In the genomic region with DNA sequence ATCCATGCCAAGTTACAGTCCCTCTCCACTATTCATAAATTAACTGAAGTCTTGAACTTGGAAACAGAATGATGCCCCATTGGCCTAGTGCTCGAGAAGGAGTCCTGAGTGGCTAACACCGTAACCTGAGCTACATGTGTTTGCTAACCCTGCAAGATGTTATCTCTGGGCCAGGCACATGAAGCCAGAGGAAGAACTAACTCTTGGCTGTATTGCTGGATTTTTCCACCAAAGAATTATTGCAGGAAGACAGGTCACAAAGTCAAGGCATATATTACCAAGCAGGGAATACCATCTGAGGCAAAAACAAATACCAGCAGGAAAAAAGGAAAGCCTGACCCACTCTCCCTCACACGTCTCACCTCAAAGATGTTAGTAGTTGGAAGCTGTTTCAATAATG, we compare ENCODE assay signal across 18 cellular contexts.
DNase-seq lines count a peak whose midpoint lies in the region; ATAC-seq, FAIRE-seq and TF ChIP-seq lines count a peak whose summit lies in the region.
"Had no signal": no experiment of that assay in that cellular context is flagged by ENCODE, and none has a peak within 500 bp of the region (broad histone marks: within the 10 kb centered on the region; RNA-seq: fewer than 3 reads in every experiment).

No MANE protein-coding gene starts in this region.

- no peak overlapping the region for H3K27ac ChIP-seq in HEK293 (ENCODE audit: extremely low read depth, low read depth, low read length)
- H3K27ac ChIP-seq in endothelial cell of umbilical vein (ENCODE audit: insufficient read depth, low read depth, low read length) = peak overlapping the region; percentile 58
- no peak overlapping the region for H3K27ac ChIP-seq in trophoblast cell (ENCODE audit: low read depth, low read length)
- H3K27ac ChIP-seq: HL-60, RWPE1 had no signal

- H3K4me1 ChIP-seq in HEK293 (ENCODE audit: control insufficient read depth, insufficient read depth, low read length) = no peaks in the 10 kb centered on the region
- H3K4me1 ChIP-seq in endothelial cell of umbilical vein (ENCODE audit: control insufficient read depth, extremely low read depth, insufficient read depth, low read length) = peaks cover 45% of the 10 kb centered on the region
- peaks cover 2 to 3% of the 10 kb centered on the region in 2 experiments for H3K4me1 ChIP-seq in trophoblast cell (ENCODE audit: control insufficient read depth in 1 of 2, insufficient read depth in 2 of 2, low read length in 2 of 2)

- H3K4me3 ChIP-seq in HEK293 (ENCODE audit: low read depth, low read length) = no peak overlapping the region
- H3K4me3 ChIP-seq in endothelial cell of umbilical vein (replicated peaks in 1 of 3; ENCODE audit: insufficient read depth in 1 of 3, low read depth in 1 of 3, low read length in 3 of 3) = no peak overlapping the region
- no peak overlapping the region for H3K4me3 ChIP-seq in trophoblast cell (ENCODE audit: low read depth, low read length)

- no peak overlapping the region for H3K14ac ChIP-seq in trophoblast cell (ENCODE audit: low read length)

- H3K36me3 ChIP-seq in HEK293 (ENCODE audit: control insufficient read depth in 2 of 2, insufficient read depth in 1 of 2, low read length in 2 of 2) = no peaks in the 10 kb centered on the region
- no peaks in the 10 kb centered on the region for H3K36me3 ChIP-seq in endothelial cell of umbilical vein (ENCODE audit: control insufficient read depth in 2 of 2, extremely low read depth in 1 of 2, insufficient read depth in 2 of 2, low read length in 2 of 2)
- no peaks in the 10 kb centered on the region for H3K36me3 ChIP-seq in trophoblast cell (ENCODE audit: control insufficient read depth in 1 of 2, insufficient read depth in 2 of 2, low read length in 2 of 2)

- no peaks in the 10 kb centered on the region for H3K9me1 ChIP-seq in endothelial cell of umbilical vein (replicated peaks; ENCODE audit: control insufficient read depth, extremely low read depth, insufficient read depth, low read length)

- peak overlapping the region; percentile 59 for H3K4me2 ChIP-seq in endothelial cell of umbilical vein (ENCODE audit: insufficient read depth, low read length)
- no peak overlapping the region for H3K4me2 ChIP-seq in trophoblast cell (ENCODE audit: low read length)

- DNase-seq in RPMI7951 (ENCODE audit: low read depth) (peak; percentile 49), endothelial cell of umbilical vein (ENCODE audit: low read depth, low spot score) (peak; percentile 98), trophoblast cell (no peak), GM19240 (ENCODE audit: insufficient read length, low spot score) (no peak), NOMO-1 (lab: John Stamatoyannopoulos, UW; ENCODE audit: unreplicated experiment in 2 of 2) (no peak), HEK293T (ENCODE audit: extremely low spot score) (no peak)
- DNase-seq: CD4-positive, CD25-positive, alpha-beta regulatory T cell; H7; KG1; NCI-H1105 treated with DMSO at 0.1 percent for 48 hours; NCI-H2081 treated with DMSO at 0.1 percent for 48 hours; NCI-H446 treated with DMSO at 0.1 percent for 48 hours; NCI-H526 treated with DMSO at 0.1 percent for 48 hours; PC-3 had no signal

- H4K20me1 ChIP-seq in endothelial cell of umbilical vein (replicated peaks; ENCODE audit: control insufficient read depth, extremely low read depth, insufficient read depth, low read length) = no peaks in the 10 kb centered on the region

- H3K27me3 ChIP-seq in endothelial cell of umbilical vein (ENCODE audit: control insufficient read depth in 2 of 2, insufficient read depth in 2 of 2, low read length in 2 of 2) (no peaks in the 10 kb centered on the region), trophoblast cell (ENCODE audit: insufficient read depth, low read length) (no peaks in the 10 kb centered on the region)

- no peak overlapping the region for H3K4ac ChIP-seq in trophoblast cell (ENCODE audit: low read depth, low read length)

- peak; percentile 91 for FAIRE-seq in endothelial cell of umbilical vein (lab: Jason Lieb, UNC)

- H2AFZ ChIP-seq in endothelial cell of umbilical vein (ENCODE audit: low read depth, low read length) (peak overlapping the region; percentile 8), trophoblast cell (ENCODE audit: insufficient read depth, low read length, poor library complexity) (no peak overlapping the region)

- H3K18ac ChIP-seq in trophoblast cell (ENCODE audit: low read length) = no peak overlapping the region

- H2BK12ac ChIP-seq in trophoblast cell (ENCODE audit: low read length) = peak overlapping the region; percentile 58

- H4K8ac ChIP-seq in trophoblast cell (ENCODE audit: low read depth, low read length) = no peak overlapping the region

- H3K79me1 ChIP-seq in trophoblast cell (ENCODE audit: low read length) = no peaks in the 10 kb centered on the region

- H2BK5ac ChIP-seq in trophoblast cell (ENCODE audit: low read depth, low read length, poor library complexity) = no peak overlapping the region

- no peak overlapping the region for H4K91ac ChIP-seq in trophoblast cell (ENCODE audit: low read depth, low read length)

- ATAC-seq in GM18873 (IDR thresholded peaks at IDR 0.05; ENCODE audit: low FRiP score, unreplicated experiment) = no peak
- ATAC-seq: PC-3 had no signal

- BruUV-seq in endothelial cell of umbilical vein (replicated peaks; lab: Mats Ljungman, UMichigan) = no TSS peak

- WGBS in trophoblast cell (ENCODE audit: extremely low coverage, insufficient coverage, insufficient read length) = no CpG with 5 or more reads among the region's 3 CpGs

- H2BK120ac ChIP-seq in trophoblast cell (ENCODE audit: insufficient read depth, low read length, poor library complexity) = no peak overlapping the region

- no peak overlapping the region for H3K23ac ChIP-seq in trophoblast cell (ENCODE audit: low read length)

- intact Hi-C loops in endothelial cell of umbilical vein (cut with micrococcal nuclease) = loop anchor here (1.0 kb wide), 3 partner anchors 18 to 30 kb away; no protein-coding TSS in a partner anchor

- peak; percentile 48 for TF ChIP-seq POLR2A in endothelial cell of umbilical vein (IDR thresholded peaks at IDR 0.05; ENCODE audit: low read depth, low read length)

- POLR2A ChIA-PET in HEK293 (lab: Yijun Ruan, JAX) = no interaction called here
- POLR2A ChIA-PET in endothelial cell of umbilical vein (lab: Charles Lee) = interaction anchor here (0.8 to 1.4 kb wide), 3 partner anchors 18 to 277 kb away, joined by 3 to 10 read pairs (median 3); a partner anchor contains a TSS
- POLR2A ChIA-PET in HEK293T (lab: Yijun Ruan, JAX) = no interaction called here

- H2AK5ac ChIP-seq in trophoblast cell (ENCODE audit: low read length) = no peak overlapping the region

- no peak overlapping the region for H4K12ac ChIP-seq in trophoblast cell (ENCODE audit: low read depth, low read length)

- H3K79me2 ChIP-seq in endothelial cell of umbilical vein (ENCODE audit: control insufficient read depth, insufficient read depth, low read length) (no peaks in the 10 kb centered on the region), trophoblast cell (ENCODE audit: control insufficient read depth, insufficient read depth, low read length, poor library complexity) (no peaks in the 10 kb centered on the region)

- CTCF ChIA-PET in HEK293 (lab: Yijun Ruan, JAX) (interaction anchor here (0.6 to 1.2 kb wide), 4 partner anchors 59 to 911 kb away, joined by 3 to 7 read pairs (median 3); no protein-coding TSS in a partner anchor), endothelial cell of umbilical vein (lab: Charles Lee) (interaction anchor here (0.7 to 1.7 kb wide), 11 partner anchors 9 to 278 kb away, joined by 3 to 10 read pairs (median 5); a partner anchor contains a TSS), HEK293T (lab: Yijun Ruan, JAX) (no interaction called here)

- dilution Hi-C loops in endothelial cell of umbilical vein (cut with MboI; ENCODE audit: extremely low pct_ligation_motif_present, low sequenced_read_pairs) = no loop called here

- TF ChIP-seq CTCF in HEK293 (tag by site-specific recombination; IDR thresholded peaks at IDR 0.05) (no peak), endothelial cell of umbilical vein (IDR thresholded peaks at IDR 0.05; ENCODE audit: extremely low read depth in 1 of 2, insufficient read depth in 1 of 2, low read depth in 1 of 2, low read length in 2 of 2) (no peak)

- H3K9me3 ChIP-seq in HEK293 (ENCODE audit: control insufficient read depth, insufficient read depth, low read depth, low read length) (no peaks in the 10 kb centered on the region), endothelial cell of umbilical vein (replicated peaks; ENCODE audit: control insufficient read depth, insufficient read depth, low read length) (no peaks in the 10 kb centered on the region), trophoblast cell (ENCODE audit: insufficient read depth, low read depth, low read length) (no peaks in the 10 kb centered on the region)

- H3K9ac ChIP-seq in endothelial cell of umbilical vein (replicated peaks; ENCODE audit: extremely low read depth, insufficient read depth, low read length) = peak overlapping the region; percentile 46
- H3K9ac ChIP-seq in trophoblast cell (ENCODE audit: low read length) = no peak overlapping the region

TF ChIP-seq in endothelial cell of umbilical vein, 7 proteins besides CTCF, POLR2A, EP300 and RAD21 (continues in another document):
- TF ChIP-seq, protein P1, sequence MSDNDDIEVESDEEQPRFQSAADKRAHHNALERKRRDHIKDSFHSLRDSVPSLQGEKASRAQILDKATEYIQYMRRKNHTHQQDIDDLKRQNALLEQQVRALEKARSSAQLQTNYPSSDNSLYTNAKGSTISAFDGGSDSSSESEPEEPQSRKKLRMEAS (IDR thresholded peaks at IDR 0.05; ENCODE audit: insufficient read depth, insufficient read length) = peak; percentile 31
- TF ChIP-seq GATA2 (IDR thresholded peaks at IDR 0.05; ENCODE audit: insufficient read depth, insufficient read length, low read depth, low read length) (peak; percentile 98), FOS (IDR thresholded peaks at IDR 0.05; ENCODE audit: borderline replicate concordance, insufficient read depth, low read length) (no peak), MYC (IDR thresholded peaks at IDR 0.05; ENCODE audit: low read depth, low read length) (peak; percentile 58), POLR2AphosphoS5 (IDR thresholded peaks at IDR 0.05; ENCODE audit: insufficient read depth, low read depth, low read length) (peak; percentile 69)

TF ChIP-seq in HEK293T, 16 proteins besides CTCF, POLR2A, EP300 and RAD21 (continues in another document):
- TF ChIP-seq ZNF384 (IDR thresholded peaks at IDR 0.05) = no peak
- TF ChIP-seq FOXK2 (IDR thresholded peaks at IDR 0.05) = no peak
- TF ChIP-seq SUZ12 (IDR thresholded peaks at IDR 0.05) = no peak
- TF ChIP-seq TARDBP (IDR thresholded peaks at IDR 0.05) = no peak
- TF ChIP-seq FOXA1 (IDR thresholded peaks at IDR 0.05) = no peak
- no peak for TF ChIP-seq ELF4 (IDR thresholded peaks at IDR 0.05)
- TF ChIP-seq BHLHE40 (IDR thresholded peaks at IDR 0.05; ENCODE audit: borderline replicate concordance) = no peak
- no peak for TF ChIP-seq ARNT (IDR thresholded peaks at IDR 0.05)
- no peak for TF ChIP-seq L3MBTL2 (conservative IDR thresholded peaks at IDR 0.05)

Comparison
In these comparisons a context has a peak if more than half of its experiments do, and no peak if none do; other contexts are left out.
1. DNase-seq: peak in RPMI7951 (single experiment) and endothelial cell of umbilical vein (single experiment); none in trophoblast cell (0 of 2), GM19240 (single experiment), NOMO-1 (0 of 2) and HEK293T (single experiment).